ENCODE assay signal across 1 cellular context in the genomic region with DNA sequence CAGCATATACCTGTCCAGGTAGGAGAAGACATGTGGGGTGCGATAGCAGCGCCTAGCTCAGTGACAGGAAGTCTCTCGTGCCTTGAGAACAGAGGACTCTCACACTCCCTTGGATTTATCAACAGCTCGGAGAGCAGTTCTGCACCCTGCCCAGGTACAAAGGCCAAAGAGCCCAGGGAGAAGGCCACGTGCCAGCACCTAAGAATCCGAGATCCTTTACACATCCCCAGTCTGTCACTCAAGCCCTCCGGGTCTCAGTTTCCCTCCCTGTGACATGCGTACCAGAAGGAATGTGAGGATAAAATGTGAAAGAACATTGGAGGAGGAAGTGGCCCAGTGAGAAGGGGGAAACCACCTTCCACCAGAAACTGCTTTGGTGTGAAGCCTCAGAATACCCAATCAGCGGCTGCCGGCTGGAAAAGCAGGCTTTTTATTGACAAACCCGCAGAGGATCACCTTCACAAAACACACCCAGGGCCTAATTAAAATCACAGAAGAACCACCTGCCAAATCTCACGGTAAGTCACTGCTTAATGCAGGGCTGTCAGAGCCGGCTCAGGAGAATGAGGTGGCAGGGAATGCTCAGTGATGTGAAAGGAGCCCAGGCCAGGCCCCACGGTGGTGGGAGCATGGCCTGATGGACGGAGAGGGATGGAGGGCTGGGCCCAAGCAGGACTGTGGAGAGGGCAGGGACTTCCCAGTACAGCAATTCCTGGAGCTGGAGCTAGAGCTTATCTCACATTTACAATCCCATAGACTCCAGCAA.
TF ChIP-seq lines count a peak whose summit lies in the region.

No MANE protein-coding gene starts in this region.

TF ChIP-seq in GM23338, 12 proteins besides CTCF, POLR2A, EP300 and RAD21 (continued from another document):
- no peak for TF ChIP-seq EZH2 (IDR thresholded peaks at IDR 0.05; ENCODE audit: low read depth, unreplicated experiment)
- no peak for TF ChIP-seq ZNF114 (CRISPR knock-in tag; IDR thresholded peaks at IDR 0.05)
- no peak for TF ChIP-seq EZH2phosphoT487 (IDR thresholded peaks at IDR 0.05; ENCODE audit: unreplicated experiment)
- TF ChIP-seq ZNF331 (CRISPR knock-in tag; IDR thresholded peaks at IDR 0.05; ENCODE audit: low read depth) = no peak
- TF ChIP-seq, protein P1, sequence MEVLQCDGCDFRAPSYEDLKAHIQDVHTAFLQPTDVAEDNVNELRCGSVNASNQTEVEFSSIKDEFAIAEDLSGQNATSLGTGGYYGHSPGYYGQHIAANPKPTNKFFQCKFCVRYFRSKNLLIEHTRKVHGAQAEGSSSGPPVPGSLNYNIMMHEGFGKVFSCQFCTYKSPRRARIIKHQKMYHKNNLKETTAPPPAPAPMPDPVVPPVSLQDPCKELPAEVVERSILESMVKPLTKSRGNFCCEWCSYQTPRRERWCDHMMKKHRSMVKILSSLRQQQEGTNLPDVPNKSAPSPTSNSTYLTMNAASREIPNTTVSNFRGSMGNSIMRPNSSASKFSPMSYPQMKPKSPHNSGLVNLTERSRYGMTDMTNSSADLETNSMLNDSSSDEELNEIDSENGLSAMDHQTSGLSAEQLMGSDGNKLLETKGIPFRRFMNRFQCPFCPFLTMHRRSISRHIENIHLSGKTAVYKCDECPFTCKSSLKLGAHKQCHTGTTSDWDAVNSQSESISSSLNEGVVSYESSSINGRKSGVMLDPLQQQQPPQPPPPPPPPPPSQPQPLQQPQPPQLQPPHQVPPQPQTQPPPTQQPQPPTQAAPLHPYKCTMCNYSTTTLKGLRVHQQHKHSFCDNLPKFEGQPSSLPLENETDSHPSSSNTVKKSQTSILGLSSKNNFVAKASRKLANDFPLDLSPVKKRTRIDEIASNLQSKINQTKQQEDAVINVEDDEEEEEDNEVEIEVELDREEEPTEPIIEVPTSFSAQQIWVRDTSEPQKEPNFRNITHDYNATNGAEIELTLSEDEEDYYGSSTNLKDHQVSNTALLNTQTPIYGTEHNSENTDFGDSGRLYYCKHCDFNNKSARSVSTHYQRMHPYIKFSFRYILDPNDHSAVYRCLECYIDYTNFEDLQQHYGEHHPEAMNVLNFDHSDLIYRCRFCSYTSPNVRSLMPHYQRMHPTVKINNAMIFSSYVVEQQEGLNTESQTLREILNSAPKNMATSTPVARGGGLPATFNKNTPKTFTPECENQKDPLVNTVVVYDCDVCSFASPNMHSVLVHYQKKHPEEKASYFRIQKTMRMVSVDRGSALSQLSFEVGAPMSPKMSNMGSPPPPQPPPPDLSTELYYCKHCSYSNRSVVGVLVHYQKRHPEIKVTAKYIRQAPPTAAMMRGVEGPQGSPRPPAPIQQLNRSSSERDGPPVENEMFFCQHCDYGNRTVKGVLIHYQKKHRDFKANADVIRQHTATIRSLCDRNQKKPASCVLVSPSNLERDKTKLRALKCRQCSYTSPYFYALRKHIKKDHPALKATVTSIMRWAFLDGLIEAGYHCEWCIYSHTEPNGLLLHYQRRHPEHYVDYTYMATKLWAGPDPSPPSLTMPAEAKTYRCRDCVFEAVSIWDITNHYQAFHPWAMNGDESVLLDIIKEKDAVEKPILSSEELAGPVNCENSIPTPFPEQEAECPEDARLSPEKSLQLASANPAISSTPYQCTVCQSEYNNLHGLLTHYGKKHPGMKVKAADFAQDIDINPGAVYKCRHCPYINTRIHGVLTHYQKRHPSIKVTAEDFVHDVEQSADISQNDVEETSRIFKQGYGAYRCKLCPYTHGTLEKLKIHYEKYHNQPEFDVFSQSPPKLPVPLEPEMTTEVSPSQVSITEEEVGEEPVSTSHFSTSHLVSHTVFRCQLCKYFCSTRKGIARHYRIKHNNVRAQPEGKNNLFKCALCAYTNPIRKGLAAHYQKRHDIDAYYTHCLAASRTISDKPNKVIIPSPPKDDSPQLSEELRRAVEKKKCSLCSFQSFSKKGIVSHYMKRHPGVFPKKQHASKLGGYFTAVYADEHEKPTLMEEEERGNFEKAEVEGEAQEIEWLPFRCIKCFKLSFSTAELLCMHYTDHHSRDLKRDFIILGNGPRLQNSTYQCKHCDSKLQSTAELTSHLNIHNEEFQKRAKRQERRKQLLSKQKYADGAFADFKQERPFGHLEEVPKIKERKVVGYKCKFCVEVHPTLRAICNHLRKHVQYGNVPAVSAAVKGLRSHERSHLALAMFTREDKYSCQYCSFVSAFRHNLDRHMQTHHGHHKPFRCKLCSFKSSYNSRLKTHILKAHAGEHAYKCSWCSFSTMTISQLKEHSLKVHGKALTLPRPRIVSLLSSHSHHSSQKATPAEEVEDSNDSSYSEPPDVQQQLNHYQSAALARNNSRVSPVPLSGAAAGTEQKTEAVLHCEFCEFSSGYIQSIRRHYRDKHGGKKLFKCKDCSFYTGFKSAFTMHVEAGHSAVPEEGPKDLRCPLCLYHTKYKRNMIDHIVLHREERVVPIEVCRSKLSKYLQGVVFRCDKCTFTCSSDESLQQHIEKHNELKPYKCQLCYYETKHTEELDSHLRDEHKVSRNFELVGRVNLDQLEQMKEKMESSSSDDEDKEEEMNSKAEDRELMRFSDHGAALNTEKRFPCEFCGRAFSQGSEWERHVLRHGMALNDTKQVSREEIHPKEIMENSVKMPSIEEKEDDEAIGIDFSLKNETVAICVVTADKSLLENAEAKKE (CRISPR knock-in tag; IDR thresholded peaks at IDR 0.05) = no peak; the same call in 1 of the 2 replicates
TF ChIP-seq in GM23338: peak in this region for 0.
